In the genomic region with DNA sequence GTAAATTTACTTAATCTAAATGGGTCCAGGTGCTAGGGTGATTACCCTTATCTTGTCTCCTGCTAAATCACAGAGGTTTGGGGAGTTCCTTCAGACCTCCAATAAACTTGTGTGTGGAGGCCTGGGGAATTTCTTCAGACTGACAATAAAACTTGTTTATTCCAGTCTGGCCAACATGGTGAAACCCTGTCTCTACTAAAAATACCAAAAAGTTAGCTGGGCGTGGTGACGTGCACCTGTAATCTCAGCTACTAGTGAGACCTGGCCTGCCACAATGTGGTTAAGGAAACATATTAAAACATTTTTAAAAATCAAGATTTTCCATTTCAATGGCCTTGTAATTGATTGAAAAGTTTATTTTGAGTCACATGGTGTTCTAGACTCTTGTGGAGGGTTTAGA, we compare ENCODE assay signal across 13 cellular contexts.
DNase-seq lines count a peak whose midpoint lies in the region; ATAC-seq, FAIRE-seq and TF ChIP-seq lines count a peak whose summit lies in the region.
"Had no signal": no experiment of that assay in that cellular context is flagged by ENCODE, and none has a peak within 500 bp of the region (broad histone marks: within the 10 kb centered on the region; RNA-seq: fewer than 3 reads in every experiment).

No MANE protein-coding gene starts in this region.

- no peak for TF ChIP-seq POLR2A in heart left ventricle (IDR thresholded peaks at IDR 0.05)

- H3K4me3 ChIP-seq in Loucy (ENCODE audit: low read length, poor library complexity, severe bottlenecking) = no peak overlapping the region
- H3K4me3 ChIP-seq in heart left ventricle = no peak overlapping the region
- H3K4me3 ChIP-seq in pancreas = no peak overlapping the region

- FAIRE-seq in pancreas (lab: Jason Lieb, UNC) = no peak
- FAIRE-seq: HTR-8/SVneo had no signal

- H2AFZ ChIP-seq in Loucy (ENCODE audit: low read length) = no peak overlapping the region

- peak overlapping the region; percentile 79 for H3K4me2 ChIP-seq in Loucy (ENCODE audit: low read depth, low read length, poor library complexity, severe bottlenecking)

- intact Hi-C loops in heart left ventricle (cut with DNase I) (no loop called here), pancreas (cut with DNase I) (no loop called here)

- H3K4me1 Mint-ChIP-seq in osteocyte (ENCODE audit: unreplicated experiment) = peaks cover 30% of the 10 kb centered on the region

- DNase-seq in Caki2 (ENCODE audit: low read depth) (peak; percentile 75), kidney tubule cell (ENCODE audit: low spot score) (peak; percentile 65), heart left ventricle (no peak), osteocyte (ENCODE audit: extremely low spot score, unreplicated experiment) (no peak), pancreas (no peak)
- DNase-seq: GOT3, left ventricle myocardium superior, NCI-H187 had no signal

- H3K79me2 ChIP-seq in Loucy (ENCODE audit: insufficient read depth, low read length) = peaks cover 7% of the 10 kb centered on the region; the same call in 1 of the 2 replicates

- no peaks in the 10 kb centered on the region for H3K36me3 Mint-ChIP-seq in osteocyte (ENCODE audit: unreplicated experiment)

- no peaks in the 10 kb centered on the region for H4K20me1 ChIP-seq in Loucy (ENCODE audit: insufficient read depth, low read length, poor library complexity, severe bottlenecking)

- no peak overlapping the region for H3K27ac Mint-ChIP-seq in osteocyte (ENCODE audit: unreplicated experiment)

- H3K9me2 ChIP-seq in Loucy (replicated peaks; ENCODE audit: low read depth, low read length) = no peaks in the 10 kb centered on the region

- H3K36me3 ChIP-seq in Loucy (ENCODE audit: insufficient read depth, low read length) (no peaks in the 10 kb centered on the region), heart left ventricle (no peaks in the 10 kb centered on the region), pancreas (no peaks in the 10 kb centered on the region)

- H3K27me3 ChIP-seq in Loucy (ENCODE audit: insufficient read depth, low read length, poor library complexity, severe bottlenecking) (no peaks in the 10 kb centered on the region), heart left ventricle (no peaks in the 10 kb centered on the region), pancreas (no peaks in the 10 kb centered on the region)

- H3K27ac ChIP-seq in heart left ventricle (no peak overlapping the region), pancreas (peak overlapping the region in 1 of 4 donors; percentile 54)

- in situ Hi-C loops in Caki2 (cut with HindIII; ENCODE audit: low pct_unique_long_range_greater_than_20kb, low sequenced_read_pairs) = no loop called here

- WGBS in heart left ventricle, 4 donors = 94 to 98% (median 98%) methylated on average over 2 of the region's 2 CpGs
- WGBS in pancreas, 2 donors = 85 to 87% methylated on average over 2 of the region's 2 CpGs

- TF ChIP-seq CTCF in Loucy (conservative IDR thresholded peaks at IDR 0.05; ENCODE audit: low read length) (no peak), heart left ventricle (IDR thresholded peaks at IDR 0.05) (no peak), osteocyte (IDR thresholded peaks at IDR 0.05) (no peak), pancreas (IDR thresholded peaks at IDR 0.05) (no peak)

- H3K4me1 ChIP-seq in Loucy (ENCODE audit: insufficient read depth, low read length, poor library complexity, severe bottlenecking) (peaks cover 38% of the 10 kb centered on the region), heart left ventricle (peaks cover 0 to 24% (median 9%) of the 10 kb centered on the region in 12 donors), pancreas (peaks cover 0 to 2% (median 0%) of the 10 kb centered on the region in 3 donors)

- no peaks in the 10 kb centered on the region for H3K9me3 Mint-ChIP-seq in osteocyte (ENCODE audit: unreplicated experiment)
- H3K9me3 Mint-ChIP-seq: T-helper 2 cell treated with Interferon-gamma antibody and Interleukin-4, amounts not matched to agents 5 μg/mL and 100 μg/mL, for 36 hours had no signal

- ATAC-seq in GM21515 (IDR thresholded peaks at IDR 0.05; ENCODE audit: unreplicated experiment) (peak; percentile 39), heart left ventricle (no peak), HG03280 (IDR thresholded peaks at IDR 0.05; ENCODE audit: unreplicated experiment) (no peak), pancreas (no peak)
- ATAC-seq: left ventricle myocardium superior had no signal

- H3K4me3 Mint-ChIP-seq in osteocyte (ENCODE audit: unreplicated experiment) = no peak overlapping the region

- no peaks in the 10 kb centered on the region for H3F3A ChIP-seq in Loucy (ENCODE audit: low read depth)

- H3K27me3 Mint-ChIP-seq in osteocyte (ENCODE audit: unreplicated experiment) = no peaks in the 10 kb centered on the region

- H3K9ac ChIP-seq in Loucy (ENCODE audit: low read depth, low read length, poor library complexity, severe bottlenecking) = peak overlapping the region; percentile 64

- H3K9me3 ChIP-seq in Loucy (ENCODE audit: insufficient read depth, low read depth, low read length) = no peaks in the 10 kb centered on the region
- no peaks in the 10 kb centered on the region for H3K9me3 ChIP-seq in heart left ventricle
- H3K9me3 ChIP-seq in pancreas = no peaks in the 10 kb centered on the region

Comparison
In these comparisons a context has a peak if more than half of its experiments do, and no peak if none do; other contexts are left out.
1. DNase-seq: peak in Caki2 (single experiment) and kidney tubule cell (single experiment); none in heart left ventricle (0 of 5), osteocyte (single experiment) and pancreas (0 of 6).